Comparison of ENCODE assay signal across 23 cellular contexts in the genomic region with DNA sequence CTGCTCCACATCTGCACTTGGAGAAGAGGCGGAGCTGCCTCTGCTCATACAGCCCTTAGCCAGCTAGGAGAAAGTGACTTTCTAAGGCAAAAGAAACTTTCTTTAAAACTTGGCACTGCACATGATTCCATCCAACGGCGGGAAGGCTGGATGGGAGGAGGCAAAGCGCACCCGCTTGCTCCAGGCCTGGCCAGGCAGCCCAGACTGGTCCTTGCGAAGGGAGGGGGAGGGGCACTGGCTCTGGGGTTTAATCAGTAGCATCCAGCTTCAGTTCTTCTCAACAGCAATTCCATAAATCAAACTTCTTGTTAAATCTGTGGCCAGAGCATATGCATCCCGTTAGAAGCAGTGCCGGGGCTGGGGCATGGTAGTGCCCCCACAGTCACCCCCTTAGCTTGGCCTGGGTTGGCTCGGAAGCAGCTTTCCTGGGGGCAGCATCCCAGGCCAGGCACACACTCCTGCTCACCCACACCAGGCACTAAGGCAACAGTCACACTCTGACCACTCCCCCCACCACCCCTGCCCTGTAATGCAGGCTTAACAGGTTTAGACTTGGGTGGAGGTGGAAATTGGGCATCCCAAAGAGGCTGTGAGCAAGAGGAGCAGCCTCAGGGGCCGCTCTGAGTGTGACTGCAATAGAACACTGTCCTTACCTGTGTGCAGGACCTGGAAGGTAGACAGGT.
A peak's percentile ranks its signal among the peaks of the same experiment; 100 is the strongest.
DNase-seq lines count a peak whose midpoint lies in the region; ATAC-seq, FAIRE-seq and TF ChIP-seq lines count a peak whose summit lies in the region.
"Had no signal": no experiment of that assay in that cellular context is flagged by ENCODE, and none has a peak within 500 bp of the region (broad histone marks: within the 10 kb centered on the region; RNA-seq: fewer than 3 reads in every experiment).

No MANE protein-coding gene starts in this region.

- no peak for TF ChIP-seq CTCF in BE2C (IDR thresholded peaks at IDR 0.05; ENCODE audit: low read depth, low read length)
- TF ChIP-seq CTCF in PC-3 (conservative IDR thresholded peaks at IDR 0.05; ENCODE audit: low read depth, low read length) = no peak
- TF ChIP-seq CTCF in bronchial epithelial cell (IDR thresholded peaks at IDR 0.05; ENCODE audit: insufficient read depth, low read length, severe bottlenecking) = no peak
- TF ChIP-seq CTCF in nephron progenitor cell (IDR thresholded peaks at IDR 0.05) = no peak

- H3K27ac Mint-ChIP-seq in nephron progenitor cell = peak overlapping the region; percentile 7
- H3K27ac Mint-ChIP-seq: activated B cell treated with CpG ODN at 0.5 μM for 24 hours; activated CD4-positive, alpha-beta memory T cell treated with anti-CD3 and anti-CD28 coated beads, Interleukin-2, amount 10 ng/mL, durations not matched to agents 7 days and 5 days; activated naive CD8-positive, alpha-beta T cell treated with anti-CD3 and anti-CD28 coated beads, Interleukin-2, amount 10 ng/mL, durations not matched to agents 7 days and 5 days; T-helper 1 cell treated with Interleukin-12 subunit alpha and Interleukin-12 subunit beta and Interleukin-4 antibody, amounts not matched to agents 30 μg/mL and 1 μg/mL, for 36 hours had no signal

- peak overlapping the region; percentile 84 for H3K4me3 Mint-ChIP-seq in nephron progenitor cell
- H3K4me3 Mint-ChIP-seq: activated B cell treated with CpG ODN at 0.5 μM for 24 hours; activated CD4-positive, alpha-beta memory T cell treated with anti-CD3 and anti-CD28 coated beads, Interleukin-2, amount 10 ng/mL, durations not matched to agents 7 days and 5 days; activated naive CD8-positive, alpha-beta T cell treated with anti-CD3 and anti-CD28 coated beads, Interleukin-2, amount 10 ng/mL, durations not matched to agents 7 days and 5 days; T-helper 1 cell treated with Interleukin-12 subunit alpha and Interleukin-12 subunit beta and Interleukin-4 antibody, amounts not matched to agents 30 μg/mL and 1 μg/mL, for 36 hours had no signal

- intact Hi-C loops in PC-3 (cut with micrococcal nuclease) = no loop called here

- BruUV-seq in PC-3 (replicated peaks; lab: Mats Ljungman, UMichigan) = no TSS peak

- no peaks in the 10 kb centered on the region for H3K36me3 Mint-ChIP-seq in nephron progenitor cell (ENCODE audit: low read depth)
- H3K36me3 Mint-ChIP-seq: activated naive CD8-positive, alpha-beta T cell treated with anti-CD3 and anti-CD28 coated beads, Interleukin-2, amount 10 ng/mL, durations not matched to agents 7 days and 5 days had no signal

- H3K9ac ChIP-seq in PC-3 (ENCODE audit: low read length) = no peak overlapping the region
- H3K9ac ChIP-seq: BLaER1 had no signal

- H3K9me3 Mint-ChIP-seq in nephron progenitor cell = no peaks in the 10 kb centered on the region
- H3K9me3 Mint-ChIP-seq: activated B cell treated with CpG ODN at 0.5 μM for 24 hours; activated CD4-positive, alpha-beta memory T cell treated with anti-CD3 and anti-CD28 coated beads, Interleukin-2, amount 10 ng/mL, durations not matched to agents 7 days and 5 days; activated naive CD8-positive, alpha-beta T cell treated with anti-CD3 and anti-CD28 coated beads, Interleukin-2, amount 10 ng/mL, durations not matched to agents 7 days and 5 days; T-helper 1 cell treated with Interleukin-12 subunit alpha and Interleukin-12 subunit beta and Interleukin-4 antibody, amounts not matched to agents 30 μg/mL and 1 μg/mL, for 36 hours had no signal

- H3K27me3 ChIP-seq in BE2C = no peaks in the 10 kb centered on the region
- H3K27me3 ChIP-seq in PC-3 (ENCODE audit: low read length) = no peaks in the 10 kb centered on the region
- peaks cover 10% of the 10 kb centered on the region for H3K27me3 ChIP-seq in bronchial epithelial cell (ENCODE audit: control insufficient read depth, insufficient read depth, low read length)

- POLR2A ChIA-PET in PC-3 (lab: Charles Lee; ENCODE audit: unreplicated experiment) = no interaction called here

- H3K79me2 ChIP-seq in PC-3 (ENCODE audit: low read length) = no peaks in the 10 kb centered on the region

- H3K4me1 ChIP-seq in BE2C (peaks cover 23% of the 10 kb centered on the region), PC-3 (ENCODE audit: insufficient read depth, low read length) (peaks cover 15% of the 10 kb centered on the region)
- H3K4me1 ChIP-seq: BLaER1, HAP-1 had no signal

- DNase-seq in BE2C (peak; percentile 74), PC-3 (peak; percentile 78), bronchial epithelial cell (ENCODE audit: low read depth) (peak; percentile 74), nephron progenitor cell (no peak), RPMI8226 (no peak), ACHN (no peak)
- no peak for DNase-seq in stimulated activated CD4-positive, alpha-beta T cell treated with anti-CD3 and anti-CD28 coated beads, Interleukin-2, amount 100 ng/mL, for 48 hours
- DNase-seq: activated B cell treated with CpG ODN at 0.5 μM for 24 hours; activated CD4-positive, alpha-beta memory T cell treated with anti-CD3 and anti-CD28 coated beads, Interleukin-2, amount 10 ng/mL, durations not matched to agents 7 days and 5 days; activated effector memory CD4-positive, alpha-beta T cell treated with Interleukin-2 at 50 U/mL for 16 hours; activated naive CD8-positive, alpha-beta T cell treated with anti-CD3 and anti-CD28 coated beads, Interleukin-2, amount 10 ng/mL, durations not matched to agents 7 days and 5 days; effector CD8-positive, alpha-beta T cell; KBM-7; NCI-H187; NCI-H69; SJCRH30 had no signal

- peak overlapping the region; percentile 9; the same call in 1 of the 2 replicates for H2AFZ ChIP-seq in PC-3 (ENCODE audit: low read length)

- H3K9me2 ChIP-seq in PC-3 (replicated peaks; ENCODE audit: low read length) = no peaks in the 10 kb centered on the region

- H3K4me1 Mint-ChIP-seq in nephron progenitor cell = peaks cover 27% of the 10 kb centered on the region
- H3K4me1 Mint-ChIP-seq: activated CD4-positive, alpha-beta memory T cell treated with anti-CD3 and anti-CD28 coated beads, Interleukin-2, amount 10 ng/mL, durations not matched to agents 7 days and 5 days had no signal

- CTCF ChIA-PET in PC-3 (lab: Charles Lee) = interaction anchor here (0.6 kb wide), 1 partner anchor 773 kb away, joined by 10 read pairs; the partner anchor contains the start of gene FBXO6

- H3K36me3 ChIP-seq in BE2C (no peaks in the 10 kb centered on the region), PC-3 (ENCODE audit: low read depth, low read length) (no peaks in the 10 kb centered on the region), bronchial epithelial cell (ENCODE audit: control insufficient read depth, insufficient read depth, low read length) (no peaks in the 10 kb centered on the region)
- H3K36me3 ChIP-seq: BLaER1, HAP-1, right atrium auricular region, SJCRH30 had no signal

- H3K27ac ChIP-seq in PC-3 (ENCODE audit: low read length) = no peak overlapping the region
- H3K27ac ChIP-seq: BLaER1, right atrium auricular region, SJCRH30 had no signal

- peaks cover 81% of the 10 kb centered on the region for H3K27me3 Mint-ChIP-seq in nephron progenitor cell (ENCODE audit: low read depth, poor library complexity)

- H3K4me2 ChIP-seq in PC-3 (ENCODE audit: low read length) = peak overlapping the region; percentile 24
- H3K4me2 ChIP-seq: BLaER1 had no signal

- no peaks in the 10 kb centered on the region for H3F3A ChIP-seq in PC-3 (ENCODE audit: low read length, unreplicated experiment)

- H3K4me3 ChIP-seq in BE2C (ENCODE audit: low read depth, low read length) (no peak overlapping the region), PC-3 (ENCODE audit: low read length) (no peak overlapping the region), bronchial epithelial cell (ENCODE audit: low read depth, low read length) (no peak overlapping the region)
- H3K4me3 ChIP-seq: BLaER1, HAP-1, right atrium auricular region, SJCRH30 had no signal

- ATAC-seq in PC-3 (peak; percentile 73), HG03135 (IDR thresholded peaks at IDR 0.05; ENCODE audit: unreplicated experiment) (no peak)

- no peak for FAIRE-seq in bronchial epithelial cell (lab: Jason Lieb, UNC)
- FAIRE-seq: G401.6, GM18507 had no signal

- in situ Hi-C loops in ACHN (cut with HindIII; ENCODE audit: low pct_ligation_motif_present, low pct_unique_long_range_greater_than_20kb, low sequenced_read_pairs) = no loop called here

- no peaks in the 10 kb centered on the region for H3K9me3 ChIP-seq in BE2C
- H3K9me3 ChIP-seq in PC-3 (ENCODE audit: low read length) = no peaks in the 10 kb centered on the region
- H3K9me3 ChIP-seq: BLaER1, HAP-1, right atrium auricular region, SJCRH30 had no signal

- H4K20me1 ChIP-seq in PC-3 (ENCODE audit: low read length) = no peaks in the 10 kb centered on the region

Comparison
In these comparisons a context has a peak if more than half of its experiments do, and no peak if none do; other contexts are left out.
1. DNase-seq: peak in BE2C (single experiment), PC-3 (single experiment) and bronchial epithelial cell (single experiment); none in nephron progenitor cell (single experiment), RPMI8226 (single experiment), stimulated activated CD4-positive, alpha-beta T cell treated with anti-CD3 and anti-CD28 coated beads, Interleukin-2, amount 100 ng/mL, for 48 hours (0 of 2) and ACHN (single experiment).